Comparison of ENCODE assay signal across 1 cellular context in genomic region chr1:160924791-160925651, GRCh38.
TF ChIP-seq lines count a peak whose summit lies in the region.

No MANE protein-coding gene starts in this region.

TF ChIP-seq in HepG2, 621 proteins besides CTCF, POLR2A, EP300 and RAD21:
- TF ChIP-seq CSRNP1 (CRISPR knock-in tag; IDR thresholded peaks at IDR 0.05) (no peak), XRCC5 (optimal IDR thresholded peaks at IDR 0.05; ENCODE audit: low read length) (no peak), DNMT3B (CRISPR knock-in tag; conservative IDR thresholded peaks at IDR 0.05) (no peak), ZNF224 (CRISPR knock-in tag; IDR thresholded peaks at IDR 0.05) (no peak), ZBTB34 (CRISPR knock-in tag; IDR thresholded peaks at IDR 0.05) (no peak), NFATC3 (CRISPR knock-in tag; IDR thresholded peaks at IDR 0.05) (no peak), JUN (CRISPR knock-in tag; IDR thresholded peaks at IDR 0.05) (no peak), NR3C1 (CRISPR knock-in tag; IDR thresholded peaks at IDR 0.05) (no peak), ZNF589 (CRISPR knock-in tag; conservative IDR thresholded peaks at IDR 0.05) (no peak), DRAP1 (CRISPR knock-in tag; IDR thresholded peaks at IDR 0.05) (no peak)
TF ChIP-seq in HepG2: peak in this region for 0.
